Comparison of ENCODE assay signal across 14 cellular contexts in genomic region chr1:201511396-201511795, GRCh38. TPM values are rescaled to one million over a fixed set of nuclear protein-coding genes. Genes with fewer than 3 reads are reported as not detected.
DNase-seq lines count a peak whose midpoint lies in the region; ATAC-seq and TF ChIP-seq lines count a peak whose summit lies in the region.
"Had no signal": no experiment of that assay in that cellular context is flagged by ENCODE, and none has a peak within 500 bp of the region (broad histone marks: within the 10 kb centered on the region; RNA-seq: fewer than 3 reads in every experiment).

No MANE protein-coding gene starts in this region.

- no peaks in the 10 kb centered on the region for H3K27me3 ChIP-seq in heart left ventricle
- H3K27me3 ChIP-seq in neutrophil: no peaks in the 10 kb centered on the region
- no peaks in the 10 kb centered on the region for H3K27me3 ChIP-seq in upper lobe of left lung
- no peaks in the 10 kb centered on the region for H3K27me3 ChIP-seq in aorta (ENCODE audit: control insufficient read depth in 1 of 2, insufficient read depth in 2 of 2, low read length in 1 of 2)

- H3K36me3 ChIP-seq in heart left ventricle: no peaks in the 10 kb centered on the region
- H3K36me3 ChIP-seq in neutrophil: no peaks in the 10 kb centered on the region
- no peaks in the 10 kb centered on the region for H3K36me3 ChIP-seq in upper lobe of left lung
- H3K36me3 ChIP-seq in aorta (ENCODE audit: control insufficient read depth in 1 of 2, insufficient read depth in 2 of 2, low read length in 1 of 2): no peaks in the 10 kb centered on the region

- TF ChIP-seq EP300 in upper lobe of left lung (IDR thresholded peaks at IDR 0.05): no peak

- 69 to 82% (median 72%) methylated on average over 6 of the region's 6 CpGs for WGBS in heart left ventricle, 4 donors
- WGBS in upper lobe of left lung, 2 donors: 59 to 83% methylated on average over 6 of the region's 6 CpGs
- 69 to 77% methylated on average over 6 of the region's 6 CpGs for WGBS in aorta, 2 donors

- no peak for DNase-seq in heart left ventricle
- no peak for DNase-seq in left cardiac atrium
- peak; percentile 39 for DNase-seq in fibroblast of peridontal ligament (ENCODE audit: extremely low read depth)
- DNase-seq in upper lobe of left lung: no peak
- no peak for DNase-seq in activated naive CD4-positive, alpha-beta T cell treated with Interleukin-2 at 50 U/mL for 16 hours
- DNase-seq in aorta: no peak
- DNase-seq: ACHN; activated CD8-positive, alpha-beta T cell treated with anti-CD3 and anti-CD28 coated beads for 36 hours; DND-41; NCI-H2029; stimulated activated CD4-positive, alpha-beta T cell treated with anti-CD3 and anti-CD28 coated beads, Interleukin-15, amount 100 ng/mL, for 24 hours had no signal

- H3K4me1 ChIP-seq in heart left ventricle (peaks cover 7 to 50% (median 31%) of the 10 kb centered on the region in 12 donors), neutrophil (ENCODE audit: control insufficient read depth in 1 of 2, insufficient read depth in 1 of 2, low read depth in 1 of 2, low read length in 1 of 2) (peaks cover 50 to 68% of the 10 kb centered on the region in 2 experiments), upper lobe of left lung (peaks cover 30 to 40% (median 31%) of the 10 kb centered on the region in 4 donors), aorta (ENCODE audit: control insufficient read depth in 1 of 2, insufficient read depth in 2 of 2, low read length in 2 of 2) (peaks cover 0 to 2% of the 10 kb centered on the region in 2 donors)

- H3K9me3 ChIP-seq in heart left ventricle (no peaks in the 10 kb centered on the region), neutrophil (no peaks in the 10 kb centered on the region), upper lobe of left lung (no peaks in the 10 kb centered on the region), aorta (ENCODE audit: control insufficient read depth, low read length) (no peaks in the 10 kb centered on the region)

- H3K27ac ChIP-seq in heart left ventricle (peak overlapping the region; percentile 51 to 98 (median 72)), neutrophil (peak overlapping the region; percentile 77), upper lobe of left lung (peak overlapping the region; percentile 60 to 87 (median 80)), aorta (ENCODE audit: low read depth in 1 of 2, low read length in 2 of 2) (no peak overlapping the region)
- H3K27ac ChIP-seq: PC-9 had no signal

- no peak for TF ChIP-seq POLR2A in heart left ventricle (IDR thresholded peaks at IDR 0.05)
- no peak for TF ChIP-seq POLR2A in upper lobe of left lung (IDR thresholded peaks at IDR 0.05)

- intact Hi-C loops in heart left ventricle (cut with DNase I): loop anchor here in 7 of 10 donors (5.0 to 10.0 kb wide), 3 partner anchors 64 to 257 kb away; no protein-coding TSS in a partner anchor
- intact Hi-C loops in left cardiac atrium (cut with DNase I): loop anchor here (10.0 kb wide), 1 partner anchor 67 kb away; no protein-coding TSS in a partner anchor
- intact Hi-C loops in aorta (cut with DNase I): loop anchor here in 1 of 2 donors (5.0 kb wide), 1 partner anchor 64 kb away; no protein-coding TSS in a partner anchor

- no peak for ATAC-seq in heart left ventricle
- no peak for ATAC-seq in left cardiac atrium
- ATAC-seq in upper lobe of left lung (ENCODE audit: low FRiP score in 2 of 2): no peak
- no peak for ATAC-seq in GM18511 (IDR thresholded peaks at IDR 0.05; ENCODE audit: unreplicated experiment)
- ATAC-seq in aorta (ENCODE audit: low FRiP score): no peak
- ATAC-seq: activated CD8-positive, alpha-beta T cell treated with anti-CD3 and anti-CD28 coated beads for 36 hours had no signal

- H3K4me3 ChIP-seq in heart left ventricle (no peak overlapping the region), neutrophil (ENCODE audit: low read depth in 1 of 2, low read length in 1 of 2) (peak overlapping the region in 1 of 2 experiments; percentile 20), upper lobe of left lung (no peak overlapping the region), aorta (ENCODE audit: low read length in 2 of 2) (no peak overlapping the region)
- H3K4me3 ChIP-seq: PC-9 had no signal

- no peak for TF ChIP-seq CTCF in heart left ventricle (IDR thresholded peaks at IDR 0.05)
- TF ChIP-seq CTCF in neutrophil (IDR thresholded peaks at IDR 0.05): no peak
- no peak for TF ChIP-seq CTCF in upper lobe of left lung (IDR thresholded peaks at IDR 0.05)

RNA-seq across cellular contexts. Expression of gene CSRP1, which starts 4.5 kb away (rescaled TPM):
- total RNA-seq in heart left ventricle (100 to 1,000 TPM in 2 of 9 donors, 10 to 100 TPM in 7; 35.8 to 325 (median 78.6) TPM), left cardiac atrium (100 to 1,000 TPM in 1 of 2 donors, 10 to 100 TPM in 1; 95.1 to 154 TPM), upper lobe of left lung (100 to 1,000 TPM; 200 to 495 (median 327) TPM), aorta (1,000 to 10,000 TPM in 1 of 2 donors, 100 to 1,000 TPM in 1; 599 to 1,490 TPM)
- polyA plus RNA-seq in heart left ventricle (10 to 100 TPM; 46.6 to 81.7 TPM), aorta (100 to 1,000 TPM; 703 to 838 TPM)

RNA-seq across cellular contexts. Expression of gene NAV1, which starts 27.5 kb away (rescaled TPM):
- total RNA-seq in heart left ventricle (100 to 1,000 TPM in 1 of 9 donors, 10 to 100 TPM in 8; 58.0 to 107 (median 85.0) TPM), left cardiac atrium (10 to 100 TPM; 20.7 to 34.8 TPM), upper lobe of left lung (10 to 100 TPM; 15.2 to 41.0 (median 24.1) TPM), aorta (100 to 1,000 TPM; 167 to 236 TPM)
- polyA plus RNA-seq in heart left ventricle (10 to 100 TPM; 30.5 to 37.6 TPM), aorta (10 to 100 TPM in 1 of 2 donors, 1 to 10 TPM in 1; 8.3 to 33.8 TPM)

RNA-seq across cellular contexts. Expression of gene PHLDA3, which starts 42.4 kb away (rescaled TPM):
- total RNA-seq in heart left ventricle (10 to 100 TPM; 18.4 to 48.1 (median 33.4) TPM), left cardiac atrium (10 to 100 TPM; 39.9 to 48.5 TPM), upper lobe of left lung (100 to 1,000 TPM in 3 of 6 donors, 10 to 100 TPM in 3; 45.1 to 211 (median 88.1) TPM), aorta (10 to 100 TPM; 66.1 to 71.6 TPM)
- polyA plus RNA-seq in heart left ventricle (10 to 100 TPM; 15.2 to 22.9 TPM), aorta (10 to 100 TPM; 33.7 to 46.1 TPM)

Comparison
In these comparisons a context has a peak if more than half of its experiments do, and no peak if none do; other contexts are left out.
1. H3K27ac ChIP-seq: peak in heart left ventricle (12 of 12), neutrophil (single experiment) and upper lobe of left lung (4 of 4); none in aorta (0 of 2).